ENCODE assay signal across 1 cellular context in the genomic region with DNA sequence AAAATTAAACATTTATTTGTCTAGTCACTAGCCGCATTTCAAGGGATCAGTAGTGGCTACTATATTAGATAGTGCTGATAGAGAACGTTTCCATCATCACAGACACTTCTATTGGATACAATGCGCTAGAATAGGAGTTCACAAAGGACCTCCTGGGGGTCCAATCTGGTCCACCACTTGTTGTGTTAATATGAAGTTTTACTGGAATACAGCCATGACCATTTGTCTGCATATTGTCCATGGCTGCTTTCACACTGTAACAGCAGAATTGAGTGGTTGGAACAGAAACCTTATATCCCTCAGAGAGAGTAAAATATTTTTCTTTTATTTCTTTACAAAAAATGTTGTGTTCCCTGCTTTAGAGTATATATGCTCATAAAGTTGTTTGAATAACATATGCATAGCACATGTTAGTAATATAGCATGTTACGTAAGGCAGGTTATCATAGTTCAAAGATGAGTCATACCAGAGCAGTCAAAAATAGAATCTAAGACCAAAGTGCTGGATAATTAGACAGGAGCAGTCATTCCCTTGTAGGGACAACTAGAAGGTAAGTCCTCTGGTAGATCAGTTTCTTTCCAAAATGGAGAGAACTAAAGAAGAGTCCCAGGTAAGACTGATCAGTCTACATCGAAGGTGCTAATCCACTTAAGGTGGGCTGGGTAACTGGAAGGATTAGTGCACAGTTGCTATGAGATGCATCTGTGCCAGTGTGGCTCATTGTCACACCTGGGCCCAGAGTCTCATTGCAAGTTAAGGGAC.
TF ChIP-seq lines count a peak whose summit lies in the region.

No MANE protein-coding gene starts in this region.

TF ChIP-seq in liver, 16 proteins besides CTCF, POLR2A, EP300 and RAD21:
- TF ChIP-seq ATF3 (IDR thresholded peaks at IDR 0.05): peak; percentile 33
- no peak for TF ChIP-seq YY1 (IDR thresholded peaks at IDR 0.05)
- no peak for TF ChIP-seq SP1 (IDR thresholded peaks at IDR 0.05)
- peak in 1 of 2 donors; percentile 49 for TF ChIP-seq JUND (IDR thresholded peaks at IDR 0.05)
- TF ChIP-seq, protein P1, sequence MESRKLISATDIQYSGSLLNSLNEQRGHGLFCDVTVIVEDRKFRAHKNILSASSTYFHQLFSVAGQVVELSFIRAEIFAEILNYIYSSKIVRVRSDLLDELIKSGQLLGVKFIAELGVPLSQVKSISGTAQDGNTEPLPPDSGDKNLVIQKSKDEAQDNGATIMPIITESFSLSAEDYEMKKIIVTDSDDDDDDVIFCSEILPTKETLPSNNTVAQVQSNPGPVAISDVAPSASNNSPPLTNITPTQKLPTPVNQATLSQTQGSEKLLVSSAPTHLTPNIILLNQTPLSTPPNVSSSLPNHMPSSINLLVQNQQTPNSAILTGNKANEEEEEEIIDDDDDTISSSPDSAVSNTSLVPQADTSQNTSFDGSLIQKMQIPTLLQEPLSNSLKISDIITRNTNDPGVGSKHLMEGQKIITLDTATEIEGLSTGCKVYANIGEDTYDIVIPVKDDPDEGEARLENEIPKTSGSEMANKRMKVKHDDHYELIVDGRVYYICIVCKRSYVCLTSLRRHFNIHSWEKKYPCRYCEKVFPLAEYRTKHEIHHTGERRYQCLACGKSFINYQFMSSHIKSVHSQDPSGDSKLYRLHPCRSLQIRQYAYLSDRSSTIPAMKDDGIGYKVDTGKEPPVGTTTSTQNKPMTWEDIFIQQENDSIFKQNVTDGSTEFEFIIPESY (IDR thresholded peaks at IDR 0.05): no peak
- peak in 1 of 2 donors; percentile 24 for TF ChIP-seq RXRA (IDR thresholded peaks at IDR 0.05)
TF ChIP-seq in liver: peak in this region for 3.
